8 cellular contexts compared by ENCODE assay signal in genomic region chr2:87077028-87077446, GRCh38. TPM values are rescaled to one million over a fixed set of nuclear protein-coding genes. Genes with fewer than 3 reads are reported as not detected.
DNase-seq lines count a peak whose midpoint lies in the region; ATAC-seq, FAIRE-seq and TF ChIP-seq lines count a peak whose summit lies in the region.
"Not testable (repeated sequence)": the region's sequence is repeated elsewhere in the genome, so short reads cannot be mapped to it uniquely, and the experiment has no call there.

No MANE protein-coding gene starts in this region.

- peak; percentile 54 for FAIRE-seq in endothelial cell of umbilical vein (lab: Jason Lieb, UNC)

- H3K4me1 ChIP-seq in SJCRH30; endothelial cell of umbilical vein (ENCODE audit: control insufficient read depth, extremely low read depth, insufficient read depth, low read length); tibial artery: not testable (repeated sequence)

- not testable (repeated sequence) for H3K9me3 ChIP-seq in SJCRH30 (replicated peaks); endothelial cell of umbilical vein (replicated peaks; ENCODE audit: control insufficient read depth, insufficient read depth, low read length); tibial artery

- not testable (repeated sequence) for H4K20me1 ChIP-seq in endothelial cell of umbilical vein (replicated peaks; ENCODE audit: control insufficient read depth, extremely low read depth, insufficient read depth, low read length)

- H3K27ac ChIP-seq in SJCRH30 = peak overlapping the region; percentile 70
- peak overlapping the region; percentile 14 for H3K27ac ChIP-seq in endothelial cell of umbilical vein (ENCODE audit: insufficient read depth, low read depth, low read length)
- peak overlapping the region; percentile 93 to 95 for H3K27ac ChIP-seq in tibial artery

- H3K27me3 ChIP-seq in GM06990 (replicated peaks; ENCODE audit: control insufficient read depth, insufficient read depth, low read length); SJCRH30; endothelial cell of umbilical vein (ENCODE audit: control insufficient read depth in 2 of 2, insufficient read depth in 2 of 2, low read length in 2 of 2); tibial artery: not testable (repeated sequence)

- not testable (repeated sequence) for H3K9me1 ChIP-seq in endothelial cell of umbilical vein (replicated peaks; ENCODE audit: control insufficient read depth, extremely low read depth, insufficient read depth, low read length)

- dilution Hi-C loops in endothelial cell of umbilical vein (cut with MboI; ENCODE audit: extremely low pct_ligation_motif_present, low sequenced_read_pairs) = not testable (repeated sequence)

- BruUV-seq in endothelial cell of umbilical vein (replicated peaks; lab: Mats Ljungman, UMichigan) = TSS peak; percentile 94

- ATAC-seq in HG02852 (IDR thresholded peaks at IDR 0.05; ENCODE audit: unreplicated experiment) (peak; percentile 8), left lobe of liver (peak; percentile 64)

- CTCF ChIA-PET in endothelial cell of umbilical vein (lab: Charles Lee) = not testable (repeated sequence)

- intact Hi-C loops in endothelial cell of umbilical vein (cut with micrococcal nuclease); tibial artery (cut with DNase I; ENCODE audit: low total_unique reads): not testable (repeated sequence)

- peak overlapping the region; percentile 99 for H3K27ac Mint-ChIP-seq in progenitor cell of endocrine pancreas

- POLR2A ChIA-PET in endothelial cell of umbilical vein (lab: Charles Lee) = not testable (repeated sequence)

- H3K4me3 Mint-ChIP-seq in progenitor cell of endocrine pancreas (ENCODE audit: low read depth) = peak overlapping the region; percentile 93

- not testable (repeated sequence) for H3K36me3 Mint-ChIP-seq in progenitor cell of endocrine pancreas (ENCODE audit: insufficient read depth)

- TF ChIP-seq POLR2A in endothelial cell of umbilical vein (IDR thresholded peaks at IDR 0.05; ENCODE audit: low read depth, low read length) = not testable (repeated sequence)

- H3K36me3 ChIP-seq in GM06990 (ENCODE audit: control insufficient read depth, insufficient read depth, low read length); SJCRH30; endothelial cell of umbilical vein (ENCODE audit: control insufficient read depth in 2 of 2, extremely low read depth in 1 of 2, insufficient read depth in 2 of 2, low read length in 2 of 2); tibial artery: not testable (repeated sequence)

- not testable (repeated sequence) for H3K27me3 Mint-ChIP-seq in progenitor cell of endocrine pancreas

- not testable (repeated sequence) for DNase-seq in GM06990 (ENCODE audit: extremely low read depth, insufficient read length); endothelial cell of umbilical vein (ENCODE audit: low read depth, low spot score)
- DNase-seq in SJCRH30 (peak in 1 of 2 experiments; percentile 57), left lobe of liver (ENCODE audit: low spot score) (peak; percentile 60), progenitor cell of endocrine pancreas (ENCODE audit: low spot score, unreplicated experiment) (peak; percentile 30), tibial artery (peak; percentile 27 to 80)
- DNase-seq in activated naive CD4-positive, alpha-beta T cell treated with Interleukin-2 at 50 U/mL for 16 hours = peak; percentile 42

- not testable (repeated sequence) for H3K79me2 ChIP-seq in endothelial cell of umbilical vein (ENCODE audit: control insufficient read depth, insufficient read depth, low read length)

- H3K9ac ChIP-seq in endothelial cell of umbilical vein (replicated peaks; ENCODE audit: extremely low read depth, insufficient read depth, low read length) = peak overlapping the region; percentile 41

- peak overlapping the region; percentile 10 for H2AFZ ChIP-seq in endothelial cell of umbilical vein (ENCODE audit: low read depth, low read length)

- H3K9me3 Mint-ChIP-seq in progenitor cell of endocrine pancreas (ENCODE audit: low read depth) = not testable (repeated sequence)

- TF ChIP-seq CTCF in GM06990 (IDR thresholded peaks at IDR 0.05; ENCODE audit: insufficient read depth, low read length, poor library complexity, severe bottlenecking); endothelial cell of umbilical vein (IDR thresholded peaks at IDR 0.05; ENCODE audit: extremely low read depth in 1 of 2, insufficient read depth in 1 of 2, low read depth in 1 of 2, low read length in 2 of 2); progenitor cell of endocrine pancreas (IDR thresholded peaks at IDR 0.05; ENCODE audit: unreplicated experiment); tibial artery (IDR thresholded peaks at IDR 0.05): not testable (repeated sequence)

- H3K4me2 ChIP-seq in endothelial cell of umbilical vein (ENCODE audit: insufficient read depth, low read length) = peak overlapping the region; percentile 2

- not testable (repeated sequence) for H3K4me1 Mint-ChIP-seq in progenitor cell of endocrine pancreas (ENCODE audit: low read depth)

- peak overlapping the region; percentile 60 for H3K4me3 ChIP-seq in GM06990 (replicated peaks; ENCODE audit: low read depth, low read length)
- H3K4me3 ChIP-seq in SJCRH30 = peak overlapping the region; percentile 89
- peak overlapping the region in 2 of 3 experiments; percentile 23 to 55 for H3K4me3 ChIP-seq in endothelial cell of umbilical vein (replicated peaks in 1 of 3; ENCODE audit: insufficient read depth in 1 of 3, low read depth in 1 of 3, low read length in 3 of 3)
- peak overlapping the region; percentile 59 to 84 for H3K4me3 ChIP-seq in tibial artery

RNA-seq across cellular contexts. Expression of gene PLGLB1, which starts 55.4 kb away (rescaled TPM):
- total RNA-seq in SJCRH30 (2014; rRNA removed; shearing (Covaris generic)) = 0.81 and 1.0 TPM in 2 replicates
- total RNA-seq in endothelial cell of umbilical vein (0.75 and 1.8 TPM in 2 replicates), left lobe of liver (104 TPM), progenitor cell of endocrine pancreas (6.9 and 8.6 TPM in 2 replicates)
- 0.51 and 0.81 TPM in 2 replicates for polyA plus RNA-seq in endothelial cell of umbilical vein
- polyA plus RNA-seq in endothelial cell of umbilical vein (2011; cell fraction: cytosol; rRNA removed) = 0.18 and 0.61 TPM in 2 replicates
- polyA plus RNA-seq in endothelial cell of umbilical vein (2011; cell fraction: nucleus; rRNA removed) = 6.5 and 7.3 TPM in 2 replicates
- polyA plus RNA-seq in endothelial cell of umbilical vein (2012) = 0.72 and 0.91 TPM in 2 replicates
- polyA minus RNA-seq in endothelial cell of umbilical vein = 1.4 and 1.7 TPM in 2 replicates
- not detected for polyA minus RNA-seq in endothelial cell of umbilical vein (2011; cell fraction: cytosol; rRNA and poly(A)+ RNA removed)
- 5.7 and 5.9 TPM in 2 replicates for polyA minus RNA-seq in endothelial cell of umbilical vein (2011; cell fraction: nucleus; rRNA and poly(A)+ RNA removed)

Comparison
In these comparisons a context has a peak if more than half of its experiments do, and no peak if none do; other contexts are left out.
1. H3K4me3 ChIP-seq: peak in every context shown above with its lines; median percentile 89 in SJCRH30; 72 in tibial artery; 60 in GM06990; 39 in endothelial cell of umbilical vein.
2. H3K27ac ChIP-seq: peak in every context shown above with its lines; median percentile 94 in tibial artery; 70 in SJCRH30; 14 in endothelial cell of umbilical vein.
3. RNA of gene PLGLB1, which starts 55.4 kb away (total RNA-seq): 104 TPM in left lobe of liver (single experiment); 6.9 to 8.6 TPM in progenitor cell of endocrine pancreas, 0.81 to 1.0 TPM in SJCRH30 and 0.75 to 1.8 TPM in endothelial cell of umbilical vein; every median in the first group is over 10 times any median in the second.